Comparison of ENCODE assay signal across 25 cellular contexts in the genomic region with DNA sequence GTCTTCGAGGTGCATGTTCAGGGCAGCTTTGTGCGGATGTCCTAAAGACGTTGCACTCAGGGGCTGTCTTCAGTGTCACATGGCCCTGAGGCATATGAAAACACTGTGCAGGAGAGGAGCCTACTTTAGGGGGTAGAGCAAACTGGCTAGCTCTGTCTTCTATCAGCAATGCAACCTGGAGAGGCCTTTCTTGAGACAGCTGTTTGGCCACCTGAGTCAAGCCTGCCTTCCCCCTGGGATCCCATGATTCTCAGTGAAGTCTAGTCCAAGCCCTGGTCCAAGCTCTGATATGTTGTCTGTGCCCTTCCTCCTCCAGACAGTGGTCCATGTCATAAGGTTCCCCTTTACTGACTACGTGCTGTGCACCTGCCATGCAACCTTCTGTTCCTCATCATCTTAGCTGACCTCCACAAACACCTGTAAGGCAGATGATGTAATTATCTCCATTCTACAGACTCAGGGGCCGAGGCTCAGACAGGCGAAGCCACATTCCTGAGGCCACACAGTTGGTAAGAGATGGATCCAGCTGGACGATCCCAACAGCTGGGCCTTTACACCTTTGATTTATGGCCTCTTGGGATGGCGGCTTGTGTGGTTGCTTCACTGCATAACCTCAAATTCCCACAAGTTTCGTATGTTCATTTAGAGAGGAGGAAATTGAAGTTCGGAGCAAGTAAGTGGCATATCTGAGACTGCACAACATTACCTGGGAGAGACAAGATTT.
DNase-seq lines count a peak whose midpoint lies in the region; FAIRE-seq and TF ChIP-seq lines count a peak whose summit lies in the region.
"Had no signal": no experiment of that assay in that cellular context is flagged by ENCODE, and none has a peak within 500 bp of the region (broad histone marks: within the 10 kb centered on the region; RNA-seq: fewer than 3 reads in every experiment).

No MANE protein-coding gene starts in this region.

- H3K9ac ChIP-seq in muscle layer of colon (ENCODE audit: low read length) (no peak overlapping the region), smooth muscle cell (ENCODE audit: low read depth) (no peak overlapping the region)

- no peak overlapping the region for H3K27ac Mint-ChIP-seq in chondrocyte (ENCODE audit: unreplicated experiment)
- H3K27ac Mint-ChIP-seq: activated CD4-positive, alpha-beta T cell treated with anti-CD3 and anti-CD28 coated beads for 36 hours; GM23338; immature natural killer cell; stimulated activated naive B cell treated with anti-CD40 and anti-IgM and Interleukin-4, amounts not matched to agents 10 μg/mL and 1 μg/mL and 100 μg/mL, for 72 hours had no signal

- TF ChIP-seq CTCF in smooth muscle cell (IDR thresholded peaks at IDR 0.05; ENCODE audit: borderline replicate concordance, insufficient read depth, poor library complexity, severe bottlenecking), result no peak
- TF ChIP-seq CTCF in chondrocyte (IDR thresholded peaks at IDR 0.05), result no peak

- FAIRE-seq in RCC 7860 (lab: Jason Lieb, UNC), result no peak
- FAIRE-seq: colon had no signal

- no peaks in the 10 kb centered on the region for H3K79me2 ChIP-seq in smooth muscle cell (ENCODE audit: low read depth)

- H3K4me1 ChIP-seq in muscle layer of colon (ENCODE audit: insufficient read depth, low read length) (peaks cover 67% of the 10 kb centered on the region), smooth muscle cell (ENCODE audit: low read depth) (peaks cover 34% of the 10 kb centered on the region)
- H3K4me1 ChIP-seq: spleen had no signal

- no peak overlapping the region for H3K4me3 Mint-ChIP-seq in chondrocyte (ENCODE audit: unreplicated experiment)
- H3K4me3 Mint-ChIP-seq: activated CD4-positive, alpha-beta T cell treated with anti-CD3 and anti-CD28 coated beads for 36 hours; GM23338; immature natural killer cell; stimulated activated naive B cell treated with anti-CD40 and anti-IgM and Interleukin-4, amounts not matched to agents 10 μg/mL and 1 μg/mL and 100 μg/mL, for 72 hours had no signal

- H3K4me3 ChIP-seq in muscle layer of colon (ENCODE audit: low read depth in 1 of 2, low read length in 2 of 2), result no peak overlapping the region
- no peak overlapping the region for H3K4me3 ChIP-seq in smooth muscle cell
- H3K4me3 ChIP-seq: adrenal gland, GM23338, spleen, thoracic aorta had no signal

- H3K27me3 Mint-ChIP-seq in chondrocyte (ENCODE audit: low read depth), result no peaks in the 10 kb centered on the region
- H3K27me3 Mint-ChIP-seq: activated CD4-positive, alpha-beta T cell treated with anti-CD3 and anti-CD28 coated beads for 36 hours had no signal

- no peaks in the 10 kb centered on the region for H4K20me1 ChIP-seq in smooth muscle cell (ENCODE audit: low read depth)

- H3K4me1 Mint-ChIP-seq in chondrocyte (ENCODE audit: low read depth), result peaks cover 75% of the 10 kb centered on the region
- H3K4me1 Mint-ChIP-seq: activated CD4-positive, alpha-beta T cell treated with anti-CD3 and anti-CD28 coated beads for 36 hours; immature natural killer cell; stimulated activated naive B cell treated with anti-CD40 and anti-IgM and Interleukin-4, amounts not matched to agents 10 μg/mL and 1 μg/mL and 100 μg/mL, for 72 hours had no signal

- peak; percentile 58 for DNase-seq in LHCN-M2 (ENCODE audit: low read depth)
- peak; percentile 37 for DNase-seq in ecto neural progenitor cell (ENCODE audit: low spot score)
- no peak for DNase-seq in smooth muscle cell (lab: John Stamatoyannopoulos, UW; ENCODE audit: unreplicated experiment)
- DNase-seq in RCC 7860 (ENCODE audit: low spot score), result no peak
- DNase-seq in NCI-H774 (lab: John Stamatoyannopoulos, UW), result no peak
- no peak for DNase-seq in SK-N-DZ (ENCODE audit: low spot score)
- DNase-seq in chondrocyte (ENCODE audit: low spot score), result no peak
- DNase-seq: activated CD4-positive, alpha-beta T cell treated with anti-CD3 and anti-CD28 coated beads for 36 hours; activated naive CD4-positive, alpha-beta T cell; activated T-cell treated with anti-CD3 and anti-CD28 coated beads, Interleukin-2, amount 50 U/mL, for 48 hours; effector memory CD4-positive, alpha-beta T cell; foreskin melanocyte; hippocampal formation; immature natural killer cell; NCI-H1694 treated with DMSO at 0.1 percent for 48 hours; NCI-H2171; NCI-H526; spleen; stimulated activated CD4-positive, alpha-beta T cell treated with anti-CD3 and anti-CD28 coated beads, Interleukin-4, amount 100 ng/mL, for 24 hours; stimulated activated naive B cell treated with anti-CD40 and anti-IgM and Interleukin-4, amounts not matched to agents 10 μg/mL and 1 μg/mL and 100 μg/mL, for 72 hours had no signal

- H3K9me3 Mint-ChIP-seq in chondrocyte (ENCODE audit: low read depth), result no peaks in the 10 kb centered on the region
- H3K9me3 Mint-ChIP-seq: immature natural killer cell; stimulated activated naive B cell treated with anti-CD40 and anti-IgM and Interleukin-4, amounts not matched to agents 10 μg/mL and 1 μg/mL and 100 μg/mL, for 72 hours had no signal

- no peak overlapping the region for H2AFZ ChIP-seq in smooth muscle cell (ENCODE audit: low read depth)
- H2AFZ ChIP-seq: GM23338 had no signal

- H3K36me3 ChIP-seq in muscle layer of colon (ENCODE audit: insufficient read depth, low read length) (no peaks in the 10 kb centered on the region), smooth muscle cell (ENCODE audit: low read depth) (no peaks in the 10 kb centered on the region)
- H3K36me3 ChIP-seq: adrenal gland, spleen, thoracic aorta had no signal

- H3K27me3 ChIP-seq in muscle layer of colon (ENCODE audit: control insufficient read depth in 1 of 2, insufficient read depth in 2 of 2, low read length in 2 of 2), result no peaks in the 10 kb centered on the region
- no peaks in the 10 kb centered on the region for H3K27me3 ChIP-seq in smooth muscle cell (ENCODE audit: low read depth)
- H3K27me3 ChIP-seq: adrenal gland had no signal

- WGBS in smooth muscle cell (ENCODE audit: low lambda C conversion rate), result 81% methylated on average over 10 of the region's 10 CpGs

- H3F3A ChIP-seq in smooth muscle cell (ENCODE audit: low read depth), result peaks cover 25% of the 10 kb centered on the region

- no peak overlapping the region for H3K4me2 ChIP-seq in smooth muscle cell
- H3K4me2 ChIP-seq: GM23338 had no signal

- H3K9me3 ChIP-seq in muscle layer of colon (ENCODE audit: low read length) (no peaks in the 10 kb centered on the region), smooth muscle cell (replicated peaks; ENCODE audit: low read depth) (no peaks in the 10 kb centered on the region)
- H3K9me3 ChIP-seq: adrenal gland, thoracic aorta had no signal

- H3K36me3 Mint-ChIP-seq in chondrocyte (ENCODE audit: low read depth), result peaks cover 2% of the 10 kb centered on the region
- H3K36me3 Mint-ChIP-seq: immature natural killer cell; stimulated activated naive B cell treated with anti-CD40 and anti-IgM and Interleukin-4, amounts not matched to agents 10 μg/mL and 1 μg/mL and 100 μg/mL, for 72 hours had no signal

- H3K27ac ChIP-seq in muscle layer of colon (ENCODE audit: low read depth, low read length), result peak overlapping the region; percentile 62
- H3K27ac ChIP-seq in smooth muscle cell (ENCODE audit: low read depth), result peak overlapping the region; percentile 90
- H3K27ac ChIP-seq: adrenal gland, thoracic aorta had no signal

Comparison
In these comparisons a context has a peak if more than half of its experiments do, and no peak if none do; other contexts are left out.
1. DNase-seq: peak in LHCN-M2 (single experiment) and ecto neural progenitor cell (single experiment); none in smooth muscle cell (single experiment), RCC 7860 (single experiment), NCI-H774 (single experiment), SK-N-DZ (single experiment) and chondrocyte (single experiment).